11 cellular contexts compared by ENCODE assay signal in genomic region chr1:39540504-39541031, GRCh38. TPM values are rescaled to one million over a fixed set of nuclear protein-coding genes. Genes with fewer than 3 reads are reported as not detected.
DNase-seq lines count a peak whose midpoint lies in the region; ATAC-seq and TF ChIP-seq lines count a peak whose summit lies in the region.
"Had no signal": no experiment of that assay in that cellular context is flagged by ENCODE, and none has a peak within 500 bp of the region (broad histone marks: within the 10 kb centered on the region; RNA-seq: fewer than 3 reads in every experiment).

No MANE protein-coding gene starts in this region.

- no peak overlapping the region for H3K4me3 Mint-ChIP-seq in activated T-helper 17 cell treated with anti-CD3 and anti-CD28 coated beads, Interleukin-2, amount 50 U/mL, for 72 hours
- H3K4me3 Mint-ChIP-seq: activated naive CD8-positive, alpha-beta T cell treated with anti-CD3 and anti-CD28 coated beads, Interleukin-2, amount 50 U/mL, for 24 hours had no signal

- no peak for TF ChIP-seq EP300 in gastroesophageal sphincter (IDR thresholded peaks at IDR 0.05)

- H3K36me3 Mint-ChIP-seq in activated T-helper 17 cell treated with anti-CD3 and anti-CD28 coated beads, Interleukin-2, amount 50 U/mL, for 72 hours (ENCODE audit: low read depth) = peaks cover 74% of the 10 kb centered on the region

- no peaks in the 10 kb centered on the region for H3K27me3 Mint-ChIP-seq in activated T-helper 17 cell treated with anti-CD3 and anti-CD28 coated beads, Interleukin-2, amount 50 U/mL, for 72 hours
- H3K27me3 Mint-ChIP-seq: activated naive CD8-positive, alpha-beta T cell treated with anti-CD3 and anti-CD28 coated beads, Interleukin-2, amount 50 U/mL, for 24 hours had no signal

- intact Hi-C loops in posterior cingulate gyrus (cut with DNase I) = loop anchor here (2.0 kb wide), 1 partner anchor 36 kb away; the partner anchor contains the start of gene PABPC4
- intact Hi-C loops in colonic mucosa (cut with DNase I) = no loop called here

- H3K27ac ChIP-seq in gastroesophageal sphincter (peak overlapping the region in 3 of 4 donors; percentile 48 to 73 (median 53)), colonic mucosa (no peak overlapping the region)

- H3K27ac Mint-ChIP-seq in activated T-helper 17 cell treated with anti-CD3 and anti-CD28 coated beads, Interleukin-2, amount 50 U/mL, for 72 hours = no peak overlapping the region
- H3K27ac Mint-ChIP-seq: activated naive CD8-positive, alpha-beta T cell treated with anti-CD3 and anti-CD28 coated beads, Interleukin-2, amount 50 U/mL, for 24 hours had no signal

- 57 to 84% methylated on average over 12 to 13 of the region's 13 CpGs for WGBS in gastroesophageal sphincter (ENCODE audit: low coverage in 1 of 2), 2 donors

- H3K4me3 ChIP-seq in gastroesophageal sphincter (no peak overlapping the region), colonic mucosa (no peak overlapping the region)

- H3K4me1 ChIP-seq in gastroesophageal sphincter (peaks cover 0 to 9% (median 0%) of the 10 kb centered on the region in 3 donors), colonic mucosa (no peaks in the 10 kb centered on the region)

- ATAC-seq in gastroesophageal sphincter = peak; percentile 85
- ATAC-seq in activated T-helper 17 cell treated with anti-CD3 and anti-CD28 coated beads, Interleukin-2, amount 50 U/mL, for 72 hours (replicated peaks) = no peak
- ATAC-seq: activated naive CD8-positive, alpha-beta T cell treated with anti-CD3 and anti-CD28 coated beads, Interleukin-2, amount 50 U/mL, for 24 hours had no signal

- DNase-seq in Daoy (ENCODE audit: low read depth) (peak; percentile 27), SK-MEL-5 (ENCODE audit: low read depth, low spot score) (peak; percentile 92), posterior cingulate gyrus (peak; percentile 34 to 95 (median 70)), colonic mucosa (no peak), SW 1271 (lab: John Stamatoyannopoulos, UW) (no peak)
- no peak for DNase-seq in activated naive CD4-positive, alpha-beta T cell treated with Interleukin-2 at 50 U/mL for 16 hours
- DNase-seq: activated naive CD8-positive, alpha-beta T cell treated with anti-CD3 and anti-CD28 coated beads, Interleukin-2, amount 50 U/mL, for 24 hours; DND-41 had no signal

- H3K9me3 ChIP-seq in gastroesophageal sphincter (no peaks in the 10 kb centered on the region), colonic mucosa (no peaks in the 10 kb centered on the region)

- in situ Hi-C loops in SK-MEL-5 (cut with HindIII; ENCODE audit: low pct_unique_long_range_greater_than_20kb, low sequenced_read_pairs) = no loop called here

- H3K36me3 ChIP-seq in gastroesophageal sphincter (peaks cover 0 to 65% of the 10 kb centered on the region in 2 donors), colonic mucosa (no peaks in the 10 kb centered on the region)

- TF ChIP-seq CTCF in gastroesophageal sphincter (IDR thresholded peaks at IDR 0.05) (no peak), colonic mucosa (IDR thresholded peaks at IDR 0.05) (no peak)

- no peak overlapping the region for H3K9ac ChIP-seq in colonic mucosa (ENCODE audit: low read depth in 2 of 2, low read length in 2 of 2)

- no peak for TF ChIP-seq POLR2A in gastroesophageal sphincter (IDR thresholded peaks at IDR 0.05)

- no peaks in the 10 kb centered on the region for H3K4me1 Mint-ChIP-seq in activated T-helper 17 cell treated with anti-CD3 and anti-CD28 coated beads, Interleukin-2, amount 50 U/mL, for 72 hours
- H3K4me1 Mint-ChIP-seq: activated naive CD8-positive, alpha-beta T cell treated with anti-CD3 and anti-CD28 coated beads, Interleukin-2, amount 50 U/mL, for 24 hours had no signal

- H3K27me3 ChIP-seq in gastroesophageal sphincter (no peaks in the 10 kb centered on the region), colonic mucosa (no peaks in the 10 kb centered on the region)

- no peaks in the 10 kb centered on the region for H3K9me3 Mint-ChIP-seq in activated T-helper 17 cell treated with anti-CD3 and anti-CD28 coated beads, Interleukin-2, amount 50 U/mL, for 72 hours
- H3K9me3 Mint-ChIP-seq: activated naive CD8-positive, alpha-beta T cell treated with anti-CD3 and anti-CD28 coated beads, Interleukin-2, amount 50 U/mL, for 24 hours had no signal

RNA-seq across cellular contexts. Expression of gene PABPC4, which starts 36.0 kb away (rescaled TPM):
- total RNA-seq in Daoy (2014; rRNA removed; shearing (Covaris generic)) = 97.2 and 113 TPM in 2 replicates
- total RNA-seq in SK-MEL-5 (2014; rRNA removed; shearing (Covaris generic)) = 111 and 112 TPM in 2 replicates
- 185 and 252 TPM in 2 replicates for polyA plus RNA-seq in SK-MEL-5 (2015; cell fraction: cytosol; rRNA removed)
- polyA plus RNA-seq in SK-MEL-5 (2015; cell fraction: nucleus; rRNA removed) = 489 and 658 TPM in 2 replicates
- total RNA-seq in gastroesophageal sphincter (100 to 1,000 TPM; 101 to 160 (median 123) TPM), colonic mucosa (100 to 1,000 TPM; 109 to 144 TPM)
- total RNA-seq in activated T-helper 17 cell treated with anti-CD3 and anti-CD28 coated beads, Interleukin-2, amount 50 U/mL, for 72 hours = 100 to 1,000 TPM; 181 to 246 TPM

RNA-seq across cellular contexts. Expression of gene BMP8A, which starts 49.1 kb away (rescaled TPM):
- total RNA-seq in Daoy (2014; rRNA removed; shearing (Covaris generic)) = not detected in 2 replicates
- total RNA-seq in SK-MEL-5 (2014; rRNA removed; shearing (Covaris generic)) = not detected in 2 replicates
- 0.57 TPM in 1 of 2 replicates, not detected in the other for polyA plus RNA-seq in SK-MEL-5 (2015; cell fraction: cytosol; rRNA removed)
- polyA plus RNA-seq in SK-MEL-5 (2015; cell fraction: nucleus; rRNA removed) = 0.76 TPM in 1 of 2 replicates, not detected in the other
- 1 to 10 TPM in 2 of 4 donors, under 1 TPM in 2; 0.40 to 4.0 (median 1.2) TPM for total RNA-seq in gastroesophageal sphincter
- total RNA-seq in colonic mucosa = 1 to 10 TPM; 1.1 to 1.4 TPM
- total RNA-seq in activated T-helper 17 cell treated with anti-CD3 and anti-CD28 coated beads, Interleukin-2, amount 50 U/mL, for 72 hours = under 1 TPM in 1 of 2 donors, not detected in 1; 0.30 TPM
- total RNA-seq: NCI-H460 had no signal

Comparison
In these comparisons a context has a peak if more than half of its experiments do, and no peak if none do; other contexts are left out.
1. DNase-seq: peak in Daoy (single experiment), SK-MEL-5 (single experiment) and posterior cingulate gyrus (10 of 10); none in colonic mucosa (single experiment), SW 1271 (0 of 2) and activated naive CD4-positive, alpha-beta T cell treated with Interleukin-2 at 50 U/mL for 16 hours (single experiment).